19 cellular contexts compared by ENCODE assay signal in genomic region chr2:85184990-85185389, GRCh38. TPM values are rescaled to one million over a fixed set of nuclear protein-coding genes. Genes with fewer than 3 reads are reported as not detected.
"Had no signal": no experiment of that assay in that cellular context is flagged by ENCODE, and none has a peak within 500 bp of the region (broad histone marks: within the 10 kb centered on the region; RNA-seq: fewer than 3 reads in every experiment).

No MANE protein-coding gene starts in this region.

- ATAC-seq: heart left ventricle; left lobe of liver; mucosa of descending colon; naive thymus-derived CD8-positive, alpha-beta T cell; right cardiac atrium had no signal

- H3K27ac Mint-ChIP-seq: naive thymus-derived CD8-positive, alpha-beta T cell; progenitor cell of endocrine pancreas; type B pancreatic cell had no signal

- H3K4me2 ChIP-seq: smooth muscle cell had no signal

- H3K27me3 ChIP-seq: colonic mucosa, heart left ventricle, suprapubic skin, thyroid gland had no signal

- H3K36me3 ChIP-seq: colonic mucosa, heart left ventricle, suprapubic skin, thyroid gland had no signal

- H3K9me3 Mint-ChIP-seq: naive thymus-derived CD8-positive, alpha-beta T cell had no signal

- H3K4me3 Mint-ChIP-seq: naive thymus-derived CD8-positive, alpha-beta T cell; type B pancreatic cell had no signal

- H3K36me3 Mint-ChIP-seq: naive thymus-derived CD8-positive, alpha-beta T cell had no signal

- FAIRE-seq: urothelium cell line had no signal

- H3K4me3 ChIP-seq: colonic mucosa, heart left ventricle, mucosa of descending colon, smooth muscle cell, suprapubic skin, thyroid gland had no signal

- DNase-seq: colonic mucosa; dermis blood vessel endothelial cell; foreskin melanocyte; heart left ventricle; hippocampal formation; islet precursor cell; mammary epithelial cell; mucosa of descending colon; naive thymus-derived CD8-positive, alpha-beta T cell; right cardiac atrium; stimulated activated CD4-positive, alpha-beta T cell treated with anti-CD3 and anti-CD28 coated beads, Interleukin-2, amount 100 ng/mL, for 48 hours; stimulated activated naive CD4-positive, alpha-beta T cell treated with Interleukin-2 at 50 U/mL for 16 hours; thyroid gland had no signal

- H3K9me3 ChIP-seq: colonic mucosa, heart left ventricle, mucosa of descending colon, suprapubic skin, thyroid gland had no signal

- H3K27me3 Mint-ChIP-seq: progenitor cell of endocrine pancreas, type B pancreatic cell had no signal

- H3K27ac ChIP-seq: colonic mucosa, heart left ventricle, suprapubic skin, thyroid gland had no signal

- H3K4me1 ChIP-seq: colonic mucosa had no signal

RNA-seq across cellular contexts. Expression of gene TCF7L1, which starts 51.8 kb away (rescaled TPM):
- total RNA-seq: naive thymus-derived CD8-positive, alpha-beta T cell had no signal
